ENCODE assay signal across 21 cellular contexts in genomic region chr10:68727146-68727545, GRCh38. TPM values are rescaled to one million over a fixed set of nuclear protein-coding genes. Genes with fewer than 3 reads are reported as not detected.
DNase-seq lines count a peak whose midpoint lies in the region; ATAC-seq and TF ChIP-seq lines count a peak whose summit lies in the region.
"Had no signal": no experiment of that assay in that cellular context is flagged by ENCODE, and none has a peak within 500 bp of the region (broad histone marks: within the 10 kb centered on the region; RNA-seq: fewer than 3 reads in every experiment).

No MANE protein-coding gene starts in this region.

- H3K4me3 Mint-ChIP-seq in GM23338 (no peak overlapping the region), WTC11 (no peak overlapping the region), endothelial cell (ENCODE audit: unreplicated experiment) (no peak overlapping the region)
- H3K4me3 Mint-ChIP-seq in activated CD4-positive, alpha-beta T cell treated with anti-CD3 and anti-CD28 coated beads, Interleukin-2, amount 10 ng/mL, durations not matched to agents 7 days and 5 days, result no peak overlapping the region
- H3K4me3 Mint-ChIP-seq: CD4-positive, alpha-beta memory T cell had no signal

- H3K36me3 Mint-ChIP-seq in GM23338 (ENCODE audit: low read depth), result peaks cover 91% of the 10 kb centered on the region
- H3K36me3 Mint-ChIP-seq in WTC11, result peaks cover 64% of the 10 kb centered on the region
- peaks cover 21% of the 10 kb centered on the region for H3K36me3 Mint-ChIP-seq in endothelial cell (ENCODE audit: low read depth, unreplicated experiment)
- H3K36me3 Mint-ChIP-seq in activated CD4-positive, alpha-beta T cell treated with anti-CD3 and anti-CD28 coated beads, Interleukin-2, amount 10 ng/mL, durations not matched to agents 7 days and 5 days (ENCODE audit: low read depth), result peaks cover 51% of the 10 kb centered on the region

- DNase-seq in GM23338 (ENCODE audit: low spot score) (no peak), WTC11 (ENCODE audit: low spot score) (no peak), endothelial cell (ENCODE audit: low spot score) (no peak), myocyte (ENCODE audit: low read depth) (peak; percentile 50), NCI-H128 (lab: John Stamatoyannopoulos, UW; ENCODE audit: unreplicated experiment) (no peak), NCI-H1105 (lab: John Stamatoyannopoulos, UW) (no peak)
- DNase-seq in activated CD4-positive, alpha-beta T cell treated with anti-CD3 and anti-CD28 coated beads, Interleukin-2, amount 10 ng/mL, durations not matched to agents 7 days and 5 days, result no peak
- DNase-seq: CD4-positive, alpha-beta memory T cell; EL; GOT3; IMR-90; NCI-H1048; NCI-H146; NCI-H2081 treated with DMSO at 0.1 percent for 48 hours; RPMI8226; SIG-M5 had no signal

- no peak overlapping the region for H3K4me2 ChIP-seq in GM23338
- H3K4me2 ChIP-seq: A549, BLaER1 had no signal

- H3K9me3 Mint-ChIP-seq in GM23338, result no peaks in the 10 kb centered on the region; the same call in 1 of the 3 replicates
- no peaks in the 10 kb centered on the region for H3K9me3 Mint-ChIP-seq in WTC11
- no peaks in the 10 kb centered on the region for H3K9me3 Mint-ChIP-seq in endothelial cell (ENCODE audit: unreplicated experiment)
- H3K9me3 Mint-ChIP-seq in activated CD4-positive, alpha-beta T cell treated with anti-CD3 and anti-CD28 coated beads, Interleukin-2, amount 10 ng/mL, durations not matched to agents 7 days and 5 days, result no peaks in the 10 kb centered on the region
- H3K9me3 Mint-ChIP-seq: CD4-positive, alpha-beta memory T cell had no signal

- peaks cover 78% of the 10 kb centered on the region for H3K36me3 ChIP-seq in GM23338 (ENCODE audit: insufficient read depth)

- ATAC-seq in GM23338, result no peak
- ATAC-seq in WTC11, result no peak
- ATAC-seq in GM21786 (IDR thresholded peaks at IDR 0.05; ENCODE audit: unreplicated experiment), result no peak
- ATAC-seq: A549, GM12878, HCT116 had no signal

- H3K4me1 ChIP-seq in GM23338 (ENCODE audit: insufficient read depth), result peaks cover 6% of the 10 kb centered on the region; the same call in 1 of the 2 replicates

- H3K4me1 Mint-ChIP-seq in GM23338 (peaks cover 4% of the 10 kb centered on the region), WTC11 (peaks cover 10% of the 10 kb centered on the region), endothelial cell (ENCODE audit: unreplicated experiment) (peaks cover 4% of the 10 kb centered on the region)
- peaks cover 21% of the 10 kb centered on the region for H3K4me1 Mint-ChIP-seq in activated CD4-positive, alpha-beta T cell treated with anti-CD3 and anti-CD28 coated beads, Interleukin-2, amount 10 ng/mL, durations not matched to agents 7 days and 5 days

- H3K79me2 ChIP-seq in GM23338 (replicated peaks; ENCODE audit: insufficient read depth), result peaks cover 100% of the 10 kb centered on the region

- H3K27me3 Mint-ChIP-seq in GM23338 (ENCODE audit: insufficient read depth, low read depth, poor library complexity) (peaks cover 4% of the 10 kb centered on the region), WTC11 (ENCODE audit: low read depth) (no peaks in the 10 kb centered on the region), endothelial cell (ENCODE audit: unreplicated experiment) (no peaks in the 10 kb centered on the region)
- H3K27me3 Mint-ChIP-seq in activated CD4-positive, alpha-beta T cell treated with anti-CD3 and anti-CD28 coated beads, Interleukin-2, amount 10 ng/mL, durations not matched to agents 7 days and 5 days, result no peaks in the 10 kb centered on the region
- H3K27me3 Mint-ChIP-seq: CD4-positive, alpha-beta memory T cell had no signal

- CTCF ChIA-PET in WTC11 (lab: Charles Lee), result interaction anchor here (0.6 kb wide), 1 partner anchor 196 kb away, joined by 3 read pairs; no protein-coding TSS in a partner anchor
- CTCF ChIA-PET in activated CD4-positive, alpha-beta T cell treated with anti-CD3 and anti-CD28 coated beads, Interleukin-2, amount 10 ng/mL, durations not matched to agents 7 days and 5 days (lab: Charles Lee), result interaction anchor here (0.6 kb wide), 1 partner anchor 111 kb away, joined by 4 read pairs; no protein-coding TSS in a partner anchor

- peaks cover 22% of the 10 kb centered on the region; the same call in 1 of the 2 replicates for H3F3A ChIP-seq in GM23338 (replicated peaks; ENCODE audit: low read depth)

- H3K27ac ChIP-seq in GM23338 (ENCODE audit: low read depth), result peak overlapping the region; percentile 29
- H3K27ac ChIP-seq: A549, BLaER1 had no signal

- no peak overlapping the region for H2AFZ ChIP-seq in GM23338

- no peak for TF ChIP-seq CTCF in GM23338 (conservative IDR thresholded peaks at IDR 0.05; ENCODE audit: low read depth in 2 of 2)
- TF ChIP-seq CTCF in WTC11 (IDR thresholded peaks at IDR 0.05), result no peak
- TF ChIP-seq CTCF in endothelial cell (IDR thresholded peaks at IDR 0.05; ENCODE audit: unreplicated experiment), result no peak

- H3K27me3 ChIP-seq in GM23338 (ENCODE audit: insufficient read depth), result no peaks in the 10 kb centered on the region
- H3K27me3 ChIP-seq: BLaER1 had no signal

- H3K27ac Mint-ChIP-seq in GM23338 (no peak overlapping the region), WTC11 (peak overlapping the region; percentile 63; the same call in 1 of the 2 replicates), endothelial cell (ENCODE audit: unreplicated experiment) (peak overlapping the region; percentile 10)
- no peak overlapping the region for H3K27ac Mint-ChIP-seq in activated CD4-positive, alpha-beta T cell treated with anti-CD3 and anti-CD28 coated beads, Interleukin-2, amount 10 ng/mL, durations not matched to agents 7 days and 5 days

- no peak overlapping the region for H3K4me3 ChIP-seq in GM23338
- H3K4me3 ChIP-seq: A549, BLaER1, GM12878 had no signal

- H4K20me1 ChIP-seq in GM23338 (replicated peaks; ENCODE audit: insufficient read depth), result peaks cover 34% of the 10 kb centered on the region

- POLR2A ChIA-PET in WTC11 (lab: Charles Lee), result interaction anchor here (0.7 kb wide), 1 partner anchor 198 kb away, joined by 3 read pairs; no protein-coding TSS in a partner anchor
- POLR2A ChIA-PET in activated CD4-positive, alpha-beta T cell treated with anti-CD3 and anti-CD28 coated beads, Interleukin-2, amount 10 ng/mL, durations not matched to agents 7 days and 5 days (lab: Charles Lee), result interaction anchor here (0.5 kb wide), 1 partner anchor 44 kb away, joined by 3 read pairs; no protein-coding TSS in a partner anchor

- H3K9me2 ChIP-seq in GM23338 (ENCODE audit: insufficient read depth), result no peaks in the 10 kb centered on the region

TF ChIP-seq in GM23338, 12 proteins besides CTCF, POLR2A, EP300 and RAD21 (continues in another document):
- no peak for TF ChIP-seq CREB1 (CRISPR knock-in tag; IDR thresholded peaks at IDR 0.05; ENCODE audit: low read depth)

TF ChIP-seq in WTC11, 78 proteins besides CTCF, POLR2A, EP300 and RAD21 (continues in another document):
- TF ChIP-seq, protein P1, sequence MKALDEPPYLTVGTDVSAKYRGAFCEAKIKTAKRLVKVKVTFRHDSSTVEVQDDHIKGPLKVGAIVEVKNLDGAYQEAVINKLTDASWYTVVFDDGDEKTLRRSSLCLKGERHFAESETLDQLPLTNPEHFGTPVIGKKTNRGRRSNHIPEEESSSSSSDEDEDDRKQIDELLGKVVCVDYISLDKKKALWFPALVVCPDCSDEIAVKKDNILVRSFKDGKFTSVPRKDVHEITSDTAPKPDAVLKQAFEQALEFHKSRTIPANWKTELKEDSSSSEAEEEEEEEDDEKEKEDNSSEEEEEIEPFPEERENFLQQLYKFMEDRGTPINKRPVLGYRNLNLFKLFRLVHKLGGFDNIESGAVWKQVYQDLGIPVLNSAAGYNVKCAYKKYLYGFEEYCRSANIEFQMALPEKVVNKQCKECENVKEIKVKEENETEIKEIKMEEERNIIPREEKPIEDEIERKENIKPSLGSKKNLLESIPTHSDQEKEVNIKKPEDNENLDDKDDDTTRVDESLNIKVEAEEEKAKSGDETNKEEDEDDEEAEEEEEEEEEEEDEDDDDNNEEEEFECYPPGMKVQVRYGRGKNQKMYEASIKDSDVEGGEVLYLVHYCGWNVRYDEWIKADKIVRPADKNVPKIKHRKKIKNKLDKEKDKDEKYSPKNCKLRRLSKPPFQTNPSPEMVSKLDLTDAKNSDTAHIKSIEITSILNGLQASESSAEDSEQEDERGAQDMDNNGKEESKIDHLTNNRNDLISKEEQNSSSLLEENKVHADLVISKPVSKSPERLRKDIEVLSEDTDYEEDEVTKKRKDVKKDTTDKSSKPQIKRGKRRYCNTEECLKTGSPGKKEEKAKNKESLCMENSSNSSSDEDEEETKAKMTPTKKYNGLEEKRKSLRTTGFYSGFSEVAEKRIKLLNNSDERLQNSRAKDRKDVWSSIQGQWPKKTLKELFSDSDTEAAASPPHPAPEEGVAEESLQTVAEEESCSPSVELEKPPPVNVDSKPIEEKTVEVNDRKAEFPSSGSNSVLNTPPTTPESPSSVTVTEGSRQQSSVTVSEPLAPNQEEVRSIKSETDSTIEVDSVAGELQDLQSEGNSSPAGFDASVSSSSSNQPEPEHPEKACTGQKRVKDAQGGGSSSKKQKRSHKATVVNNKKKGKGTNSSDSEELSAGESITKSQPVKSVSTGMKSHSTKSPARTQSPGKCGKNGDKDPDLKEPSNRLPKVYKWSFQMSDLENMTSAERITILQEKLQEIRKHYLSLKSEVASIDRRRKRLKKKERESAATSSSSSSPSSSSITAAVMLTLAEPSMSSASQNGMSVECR (CRISPR knock-in tag; IDR thresholded peaks at IDR 0.05; ENCODE audit: borderline replicate concordance), result no peak
- TF ChIP-seq, protein P2, sequence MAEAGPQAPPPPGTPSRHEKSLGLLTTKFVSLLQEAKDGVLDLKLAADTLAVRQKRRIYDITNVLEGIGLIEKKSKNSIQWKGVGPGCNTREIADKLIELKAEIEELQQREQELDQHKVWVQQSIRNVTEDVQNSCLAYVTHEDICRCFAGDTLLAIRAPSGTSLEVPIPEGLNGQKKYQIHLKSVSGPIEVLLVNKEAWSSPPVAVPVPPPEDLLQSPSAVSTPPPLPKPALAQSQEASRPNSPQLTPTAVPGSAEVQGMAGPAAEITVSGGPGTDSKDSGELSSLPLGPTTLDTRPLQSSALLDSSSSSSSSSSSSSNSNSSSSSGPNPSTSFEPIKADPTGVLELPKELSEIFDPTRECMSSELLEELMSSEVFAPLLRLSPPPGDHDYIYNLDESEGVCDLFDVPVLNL (CRISPR knock-in tag; IDR thresholded peaks at IDR 0.05; ENCODE audit: borderline replicate concordance, low read depth), result no peak
- TF ChIP-seq CREM (CRISPR knock-in tag; IDR thresholded peaks at IDR 0.05) (no peak), GABPB1 (CRISPR knock-in tag; IDR thresholded peaks at IDR 0.05) (no peak), ZNF317 (CRISPR knock-in tag; IDR thresholded peaks at IDR 0.05; ENCODE audit: borderline replicate concordance, low read depth) (no peak), ZNF423 (CRISPR knock-in tag; IDR thresholded peaks at IDR 0.05) (no peak)

RNA-seq across cellular contexts. Expression of gene CCAR1, which starts 6.1 kb away (rescaled TPM):
- 84.1 and 118 TPM in 2 replicates for total RNA-seq in GM23338 (2014; rRNA removed; shearing (Covaris generic))
- 103 and 121 TPM in 2 replicates for polyA plus RNA-seq in GM23338 (2016; fragmentation: Nextera tagmentation; extraction: Ambion mirVana)
- total RNA-seq in WTC11 (2021) (75.0 to 95.4 TPM (median 79.7 TPM) in 3 replicates), endothelial cell (ENCODE audit: unreplicated experiment) (86.1 TPM), myocyte (42.1 and 44.2 TPM in 2 replicates)
- polyA plus RNA-seq in myocyte (2012), result 29.8 TPM
- total RNA-seq in activated CD4-positive, alpha-beta T cell treated with anti-CD3 and anti-CD28 coated beads, Interleukin-2, amount 10 ng/mL, durations not matched to agents 7 days and 5 days, result 100 to 1,000 TPM in 1 of 2 experiments, 10 to 100 TPM in 1; 86.7 to 111 TPM

Comparison
In these comparisons a context has a peak if more than half of its experiments do, and no peak if none do; other contexts are left out.
1. H3K27ac Mint-ChIP-seq: peak in WTC11 (single experiment) and endothelial cell (single experiment); none in GM23338 (single experiment) and activated CD4-positive, alpha-beta T cell treated with anti-CD3 and anti-CD28 coated beads, Interleukin-2, amount 10 ng/mL, durations not matched to agents 7 days and 5 days (single experiment).